ENCODE assay signal across 8 cellular contexts in the genomic region with DNA sequence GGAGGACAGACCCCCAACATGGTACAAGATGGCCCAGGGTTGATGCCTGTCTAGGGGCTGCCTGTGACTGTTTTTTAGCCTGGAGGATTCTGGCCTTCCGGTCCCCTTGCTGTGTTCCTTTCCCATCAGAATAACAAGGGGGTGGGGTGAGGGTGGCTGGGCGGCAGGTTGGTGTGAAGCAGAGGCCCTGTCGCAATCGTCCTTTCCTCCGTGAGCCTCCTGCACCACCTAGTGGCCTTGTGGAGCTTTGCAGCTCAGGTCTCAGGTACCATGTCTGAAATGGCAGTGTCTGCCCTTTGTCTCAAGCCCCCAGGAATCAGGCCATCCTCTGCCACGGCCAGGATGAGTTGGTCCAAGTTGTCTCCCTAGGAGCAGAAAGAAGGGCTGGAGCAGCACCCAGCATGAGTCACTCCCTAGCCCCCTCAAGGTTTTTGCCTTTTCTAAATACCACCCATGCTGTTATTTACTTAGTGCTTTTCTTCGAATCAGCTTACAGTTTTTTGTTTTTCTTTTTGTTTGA. TPM values are rescaled to one million over a fixed set of nuclear protein-coding genes. Genes with fewer than 3 reads are reported as not detected.
DNase-seq lines count a peak whose midpoint lies in the region; ATAC-seq, FAIRE-seq and TF ChIP-seq lines count a peak whose summit lies in the region.

No MANE protein-coding gene starts in this region.

- TF ChIP-seq POLR2A in A549 (IDR thresholded peaks at IDR 0.05; ENCODE audit: low read length) (no peak), HepG2 (IDR thresholded peaks at IDR 0.05; ENCODE audit: insufficient read depth in 1 of 2, low read depth in 2 of 2, low read length in 2 of 2) (no peak)

- H3K36me3 ChIP-seq in HepG2 (replicated peaks in 1 of 2; ENCODE audit: control insufficient read depth in 1 of 2, insufficient read depth in 2 of 2, low read length in 2 of 2): no peaks in the 10 kb centered on the region

- no peaks in the 10 kb centered on the region for H3K9me3 Mint-ChIP-seq in chondrocyte (ENCODE audit: low read depth)

- DNase-seq in A549 (ENCODE audit: low read depth in 1 of 2, low spot score in 1 of 2): peak; percentile 85 to 87
- DNase-seq in NCI-H345 treated with DMSO at 0.1 percent for 48 hours (lab: John Stamatoyannopoulos, UW; ENCODE audit: unreplicated experiment): peak; percentile 42
- peak; percentile 74 to 82 for DNase-seq in activated CD4-positive, alpha-beta T cell treated with anti-CD3 and anti-CD28 coated beads for 4 hours
- no peak for DNase-seq in chondrocyte (ENCODE audit: low spot score)
- peak; percentile 69 for DNase-seq in HepG2 (ENCODE audit: low spot score)
- peak; percentile 62 to 78 (median 72) for DNase-seq in stimulated activated CD4-positive, alpha-beta T cell treated with anti-CD3 and anti-CD28 coated beads, TNF-alpha, amount 100 ng/mL, for 24 hours (ENCODE audit: low read depth in 3 of 3)

- H3K27me3 ChIP-seq in HepG2 (ENCODE audit: control insufficient read depth in 1 of 2, insufficient read depth in 2 of 2, low read length in 2 of 2): peaks cover 0 to 6% of the 10 kb centered on the region in 2 experiments; a peak in 1 of 5 replicates

- no peak overlapping the region for H3K9ac ChIP-seq in HepG2 (ENCODE audit: insufficient read depth, low read depth, low read length)

- TF ChIP-seq CTCF in A549 (IDR thresholded peaks at IDR 0.05): peak; percentile 94
- peak; percentile 92 for TF ChIP-seq CTCF in chondrocyte (IDR thresholded peaks at IDR 0.05)
- TF ChIP-seq CTCF in HepG2 (CRISPR knock-in tag; IDR thresholded peaks at IDR 0.05): peak; percentile 99

- peak; percentile 99 for TF ChIP-seq RAD21 in A549 (conservative IDR thresholded peaks at IDR 0.05 in 1 of 2, IDR thresholded peaks at IDR 0.05 in 1 of 2)
- TF ChIP-seq RAD21 in HepG2 (CRISPR knock-in tag; IDR thresholded peaks at IDR 0.05): peak; percentile 94

- peaks cover 33% of the 10 kb centered on the region for H3K36me3 Mint-ChIP-seq in chondrocyte (ENCODE audit: low read depth)

- POLR2A ChIA-PET in A549 (lab: Yijun Ruan, JAX): interaction anchor here (0.6 to 1.3 kb wide), 3 partner anchors 83 to 213 kb away, joined by 3 to 7 read pairs (median 4); a partner anchor contains a TSS
- POLR2A ChIA-PET in HepG2 (lab: Yijun Ruan, JAX): interaction anchor here (1.1 kb wide), 1 partner anchor 16 kb away, joined by 3 read pairs; no protein-coding TSS in a partner anchor

- H3K4me3 ChIP-seq in A549 (no peak overlapping the region), HepG2 (replicated peaks in 1 of 3; ENCODE audit: insufficient read depth in 1 of 3, low read depth in 2 of 3, low read length in 3 of 3) (no peak overlapping the region)

- H3K27ac ChIP-seq in A549 (peak overlapping the region; percentile 48 to 72; a peak in 4 of 6 replicates), HepG2 (ENCODE audit: extremely low read length, insufficient read depth, low read length) (no peak overlapping the region)

- H3K9me3 ChIP-seq in A549: no peaks in the 10 kb centered on the region
- no peaks in the 10 kb centered on the region for H3K9me3 ChIP-seq in HepG2 (ENCODE audit: low read length)

- no peak overlapping the region for H2AFZ ChIP-seq in HepG2 (ENCODE audit: low read length)

- H3K4me1 Mint-ChIP-seq in chondrocyte (ENCODE audit: low read depth): peaks cover 23% of the 10 kb centered on the region

- no peak for TF ChIP-seq EP300 in A549 (IDR thresholded peaks at IDR 0.05)
- no peak for TF ChIP-seq EP300 in HepG2 (IDR thresholded peaks at IDR 0.05; ENCODE audit: low read depth in 2 of 2, low read length in 2 of 2)
- no peak for TF ChIP-seq EP300 in HepG2 (CRISPR knock-in tag; IDR thresholded peaks at IDR 0.05; ENCODE audit: borderline replicate concordance)

- peak; percentile 86 to 94 for ATAC-seq in A549
- ATAC-seq in GM18498 (IDR thresholded peaks at IDR 0.05; ENCODE audit: unreplicated experiment): peak; percentile 80
- peak; percentile 88 for ATAC-seq in HG03103 (IDR thresholded peaks at IDR 0.05; ENCODE audit: low read depth, unreplicated experiment)
- peak; percentile 96 for ATAC-seq in HepG2

- peaks cover 21% of the 10 kb centered on the region for H3K4me1 ChIP-seq in A549
- H3K4me1 ChIP-seq in HepG2 (ENCODE audit: insufficient read depth, low read length): no peaks in the 10 kb centered on the region

- intact Hi-C loops in HepG2 (cut with micrococcal nuclease; ENCODE audit: unreplicated experiment): loop anchor here (1.0 kb wide), 1 partner anchor 155 kb away; no protein-coding TSS in a partner anchor

- H3K4me2 ChIP-seq in A549 (peak overlapping the region; percentile 29; the same call in 2 of the 3 replicates), HepG2 (ENCODE audit: low read depth, low read length) (no peak overlapping the region)

- no peaks in the 10 kb centered on the region for H3K27me3 Mint-ChIP-seq in chondrocyte (ENCODE audit: low read depth)

- FAIRE-seq in A549 (lab: Jason Lieb, UNC) (peak; percentile 65), HepG2 (lab: Jason Lieb, UNC) (peak; percentile 93)

- peak overlapping the region; percentile 45 for H3K27ac Mint-ChIP-seq in chondrocyte (ENCODE audit: unreplicated experiment)

- no peak overlapping the region for H3K4me3 Mint-ChIP-seq in chondrocyte (ENCODE audit: unreplicated experiment)

- H3K79me2 ChIP-seq in HepG2 (ENCODE audit: insufficient read depth, low read length): no peaks in the 10 kb centered on the region

- WGBS in A549 (ENCODE audit: missing lambda C conversion rate): 6% methylated on average over 3 of the region's 7 CpGs
- 18% methylated on average over 5 of the region's 7 CpGs for WGBS in HepG2 (ENCODE audit: low lambda C conversion rate)

- H4K20me1 ChIP-seq in HepG2 (ENCODE audit: insufficient read depth, low read length): no peaks in the 10 kb centered on the region

- CTCF ChIA-PET in A549 (lab: Yijun Ruan, JAX) (interaction anchor here (0.6 to 21.3 kb wide), 39 partner anchors 9 to 403 kb away, joined by 3 to 424 read pairs (median 4); no protein-coding TSS in a partner anchor), HepG2 (lab: Yijun Ruan, JAX; ENCODE audit: low intra/inter-chr PET ratio, low total read pairs) (interaction anchor here (0.6 to 4.4 kb wide), 4 partner anchors 115 to 388 kb away, joined by 3 to 34 read pairs (median 4); no protein-coding TSS in a partner anchor)

- no TSS peak for BruUV-seq in HepG2 (replicated peaks; lab: Mats Ljungman, UMichigan)

- in situ Hi-C loops in HepG2 (cut with HindIII; ENCODE audit: extremely low pct_ligation_motif_present, low pct_unique_long_range_greater_than_20kb): no loop called here

RNA-seq across cellular contexts. Expression of a gene that starts 24.2 kb away (rescaled TPM):
- 0.16 and 0.24 TPM in 2 replicates for polyA plus RNA-seq in A549 (2011; rRNA removed)
- polyA plus RNA-seq in A549 (2012; cell fraction: cytosol; rRNA removed): 0.17 and 0.21 TPM in 2 replicates
- polyA plus RNA-seq in A549 (2012; cell fraction: nucleus; rRNA removed): 0.06 and 0.16 TPM in 2 replicates
- polyA plus RNA-seq in A549 (2017; fragmentation: RNase III; extraction: RNeasy Plus Mini Kit Qiagen cat#74134 plus additional on column Dnase treatment): 0.09 to 0.21 TPM (median 0.15 TPM) in 3 replicates
- 0.12 and 0.19 TPM in 2 replicates for polyA minus RNA-seq in A549 (2011; rRNA and poly(A)+ RNA removed)
- total RNA-seq in chondrocyte: not detected in 3 replicates
- not detected in 2 replicates for total RNA-seq in HepG2 (2016; rRNA removed; fragmentation: Illumina TruSeq; extraction: Trizol)
- total RNA-seq in HepG2 (2016; cell fraction: cytosol; rRNA removed; fragmentation: Illumina TruSeq; extraction: Trizol; ENCODE audit: low read depth): not detected in 2 replicates
- not detected in 2 replicates for total RNA-seq in HepG2 (2016; cell fraction: insoluble cytoplasmic fraction; rRNA removed; fragmentation: Illumina TruSeq; extraction: Trizol)
- total RNA-seq in HepG2 (2016; cell fraction: membrane; rRNA removed; fragmentation: Illumina TruSeq; extraction: Trizol): not detected in 2 replicates
- not detected in 2 replicates for total RNA-seq in HepG2 (2016; cell fraction: nucleus; rRNA removed; fragmentation: Illumina TruSeq; extraction: Trizol)
- polyA plus RNA-seq in HepG2 (2011; rRNA removed): 0.04 TPM in 1 of 2 replicates, not detected in the other
- 0.03 TPM in 2 replicates for polyA plus RNA-seq in HepG2 (2011; cell fraction: cytosol; rRNA removed)
- not detected in 2 replicates for polyA plus RNA-seq in HepG2 (2011; cell fraction: nucleus; rRNA removed)
- polyA plus RNA-seq in HepG2 (2012): not detected in 2 replicates
- not detected in 2 replicates for polyA plus RNA-seq in HepG2 (2016; cell fraction: cytosol; fragmentation: Illumina TruSeq; extraction: Trizol; ENCODE audit: low read depth)
- not detected in 2 replicates for polyA plus RNA-seq in HepG2 (2016; cell fraction: insoluble cytoplasmic fraction; fragmentation: Illumina TruSeq; extraction: Trizol; ENCODE audit: low read depth)
- not detected in 2 replicates for polyA plus RNA-seq in HepG2 (2016; cell fraction: membrane; fragmentation: Illumina TruSeq; extraction: Trizol; ENCODE audit: low read depth)
- not detected in 2 replicates for polyA plus RNA-seq in HepG2 (2016; cell fraction: nucleus; fragmentation: Illumina TruSeq; extraction: Trizol; ENCODE audit: insufficient read depth, low read depth)
- polyA minus RNA-seq in HepG2 (2011; rRNA and poly(A)+ RNA removed; ENCODE audit: low replicate concordance): 0.48 TPM in 1 of 2 replicates, not detected in the other
- polyA minus RNA-seq in HepG2 (2011; cell fraction: cytosol; rRNA and poly(A)+ RNA removed): not detected in 2 replicates
- not detected in 2 replicates for polyA minus RNA-seq in HepG2 (2011; cell fraction: nucleus; rRNA and poly(A)+ RNA removed)

RNA-seq across cellular contexts. Expression of a gene that starts 58.7 kb away (rescaled TPM):
- polyA plus RNA-seq in A549 (2011; rRNA removed): 89.0 and 89.6 TPM in 2 replicates
- polyA plus RNA-seq in A549 (2012; cell fraction: cytosol; rRNA removed): 159 and 209 TPM in 2 replicates
- polyA plus RNA-seq in A549 (2012; cell fraction: nucleus; rRNA removed): 211 and 234 TPM in 2 replicates
- polyA plus RNA-seq in A549 (2017; fragmentation: RNase III; extraction: RNeasy Plus Mini Kit Qiagen cat#74134 plus additional on column Dnase treatment): 49.3 to 60.2 TPM (median 54.4 TPM) in 3 replicates
- 132 and 156 TPM in 2 replicates for polyA minus RNA-seq in A549 (2011; rRNA and poly(A)+ RNA removed)
- total RNA-seq in chondrocyte: 1.7 to 11.1 TPM (median 8.9 TPM) in 3 replicates
- total RNA-seq in HepG2 (2016; rRNA removed; fragmentation: Illumina TruSeq; extraction: Trizol): 0.27 and 0.34 TPM in 2 replicates
- total RNA-seq in HepG2 (2016; cell fraction: cytosol; rRNA removed; fragmentation: Illumina TruSeq; extraction: Trizol; ENCODE audit: low read depth): 0.61 and 0.88 TPM in 2 replicates
- total RNA-seq in HepG2 (2016; cell fraction: insoluble cytoplasmic fraction; rRNA removed; fragmentation: Illumina TruSeq; extraction: Trizol): 0.28 TPM in 2 replicates
- 0.62 and 0.80 TPM in 2 replicates for total RNA-seq in HepG2 (2016; cell fraction: membrane; rRNA removed; fragmentation: Illumina TruSeq; extraction: Trizol)
- total RNA-seq in HepG2 (2016; cell fraction: nucleus; rRNA removed; fragmentation: Illumina TruSeq; extraction: Trizol): 0.28 and 1.2 TPM in 2 replicates
- 3.2 and 5.1 TPM in 2 replicates for polyA plus RNA-seq in HepG2 (2011; rRNA removed)
- 5.3 and 5.4 TPM in 2 replicates for polyA plus RNA-seq in HepG2 (2011; cell fraction: cytosol; rRNA removed)
- polyA plus RNA-seq in HepG2 (2011; cell fraction: nucleus; rRNA removed): 2.8 and 3.1 TPM in 2 replicates
- polyA plus RNA-seq in HepG2 (2012): 3.9 and 5.4 TPM in 2 replicates
- 0.62 and 0.84 TPM in 2 replicates for polyA plus RNA-seq in HepG2 (2016; cell fraction: cytosol; fragmentation: Illumina TruSeq; extraction: Trizol; ENCODE audit: low read depth)
- polyA plus RNA-seq in HepG2 (2016; cell fraction: insoluble cytoplasmic fraction; fragmentation: Illumina TruSeq; extraction: Trizol; ENCODE audit: low read depth): 0.35 and 0.72 TPM in 2 replicates
- 0.59 and 0.94 TPM in 2 replicates for polyA plus RNA-seq in HepG2 (2016; cell fraction: membrane; fragmentation: Illumina TruSeq; extraction: Trizol; ENCODE audit: low read depth)
- polyA plus RNA-seq in HepG2 (2016; cell fraction: nucleus; fragmentation: Illumina TruSeq; extraction: Trizol; ENCODE audit: insufficient read depth, low read depth): 1.5 and 2.6 TPM in 2 replicates
- 7.5 and 42.0 TPM in 2 replicates for polyA minus RNA-seq in HepG2 (2011; rRNA and poly(A)+ RNA removed; ENCODE audit: low replicate concordance)
- polyA minus RNA-seq in HepG2 (2011; cell fraction: cytosol; rRNA and poly(A)+ RNA removed): 1.6 and 1.8 TPM in 2 replicates
- polyA minus RNA-seq in HepG2 (2011; cell fraction: nucleus; rRNA and poly(A)+ RNA removed): 2.8 and 3.5 TPM in 2 replicates
